17 cellular contexts compared by ENCODE assay signal in genomic region chr14:89801128-89801527, GRCh38.
"Had no signal": no experiment of that assay in that cellular context is flagged by ENCODE, and none has a peak within 500 bp of the region (broad histone marks: within the 10 kb centered on the region; RNA-seq: fewer than 3 reads in every experiment).

No MANE protein-coding gene starts in this region.

- H3K79me2 ChIP-seq: parathyroid adenoma had no signal

- H3K4me1 ChIP-seq: parathyroid adenoma, upper lobe of left lung had no signal

- ATAC-seq: natural killer cell; stimulated activated naive B cell treated with anti-CD40 and anti-IgM and Interleukin-4, amounts not matched to agents 10 μg/mL and 1 μg/mL and 100 μg/mL, for 72 hours had no signal

- DNase-seq: activated B cell treated with CpG ODN at 0.5 μM for 24 hours; activated CD4-positive, alpha-beta memory T cell treated with anti-CD3 and anti-CD28 coated beads for 36 hours; activated CD4-positive, alpha-beta T cell treated with anti-CD3 and anti-CD28 coated beads for 4 hours; activated naive CD4-positive, alpha-beta T cell treated with Interleukin-2 at 50 U/mL for 16 hours; activated naive CD8-positive, alpha-beta T cell treated with anti-CD3 and anti-CD28 coated beads, Interleukin-2, amount 10 ng/mL, durations not matched to agents 7 days and 5 days; activated T-cell treated with anti-CD3 and anti-CD28 coated beads for 4 hours; immature natural killer cell; mesenchymal stem cell; natural killer cell; sigmoid colon; stimulated activated CD4-positive, alpha-beta T cell treated with anti-CD3 and anti-CD28 coated beads, Interleukin-4, amount 100 ng/mL, for 4 hours; stimulated activated naive B cell treated with anti-CD40 and anti-IgM and Interleukin-4, amounts not matched to agents 10 μg/mL and 1 μg/mL and 100 μg/mL, for 72 hours; upper lobe of left lung had no signal

- H3K27ac ChIP-seq: coronary artery, neutrophil, parathyroid adenoma, sigmoid colon, thoracic aorta, upper lobe of left lung had no signal

- H2AFZ ChIP-seq: parathyroid adenoma had no signal

- H3K9ac ChIP-seq: parathyroid adenoma had no signal

- H3K4me3 ChIP-seq: coronary artery, sigmoid colon, thoracic aorta, upper lobe of left lung had no signal

- H3K27me3 ChIP-seq: neutrophil, sigmoid colon, upper lobe of left lung had no signal

- H3K36me3 ChIP-seq: neutrophil, sigmoid colon, thoracic aorta, upper lobe of left lung had no signal

- H3K9me3 ChIP-seq: neutrophil, sigmoid colon, thoracic aorta, upper lobe of left lung had no signal
